In genomic region chr4:89641367-89641687, GRCh38 we compare ENCODE assay signal across 13 cellular contexts.
DNase-seq lines count a peak whose midpoint lies in the region; ATAC-seq and TF ChIP-seq lines count a peak whose summit lies in the region.
"Had no signal": no experiment of that assay in that cellular context is flagged by ENCODE, and none has a peak within 500 bp of the region (broad histone marks: within the 10 kb centered on the region; RNA-seq: fewer than 3 reads in every experiment).

No MANE protein-coding gene starts in this region.

- BruUV-seq in Caco-2 (replicated peaks; lab: Mats Ljungman, UMichigan) (no TSS peak), Panc1 (replicated peaks; lab: Mats Ljungman, UMichigan) (no TSS peak)

- no peaks in the 10 kb centered on the region for H3K79me2 ChIP-seq in fibroblast of lung (ENCODE audit: control insufficient read depth, insufficient read depth, low read length)

- H3K9me3 ChIP-seq in Caco-2, result no peaks in the 10 kb centered on the region
- H3K9me3 ChIP-seq in Panc1 (ENCODE audit: control insufficient read depth, insufficient read depth, low read depth, low read length), result no peaks in the 10 kb centered on the region
- no peaks in the 10 kb centered on the region for H3K9me3 ChIP-seq in fibroblast of lung (ENCODE audit: control insufficient read depth, insufficient read depth, low read depth, low read length)
- H3K9me3 ChIP-seq: BLaER1 treated with 17β-estradiol and CSF1 and Interleukin-3, amounts not matched to agents 10 nM and 100 nM; gastrocnemius medialis had no signal

- CTCF ChIA-PET in Caco-2 (lab: Charles Lee), result interaction anchor here (0.8 to 1.5 kb wide), 13 partner anchors 16 to 477 kb away, joined by 3 to 12 read pairs (median 4); no protein-coding TSS in a partner anchor
- CTCF ChIA-PET in Panc1 (lab: Charles Lee), result no interaction called here
- CTCF ChIA-PET in activated CD4-positive, alpha-beta memory T cell treated with anti-CD3 and anti-CD28 coated beads, Interleukin-2, amount 10 ng/mL, durations not matched to agents 7 days and 5 days (lab: Charles Lee), result interaction anchor here (0.6 to 1.4 kb wide), 3 partner anchors 22 to 518 kb away, joined by 3 to 4 read pairs (median 3); no protein-coding TSS in a partner anchor

- in situ Hi-C loops in Panc1 (cut with HindIII; ENCODE audit: low pct_unique_long_range_greater_than_20kb, low sequenced_read_pairs), result no loop called here

- peak overlapping the region; percentile 17 for H2AFZ ChIP-seq in fibroblast of lung (ENCODE audit: low read length)

- DNase-seq in Caco-2 (no peak), Panc1 (ENCODE audit: low read depth, low spot score) (no peak), fibroblast of lung (ENCODE audit: low read depth in 2 of 2) (no peak), osteocyte (ENCODE audit: extremely low spot score, unreplicated experiment) (no peak), T-helper 9 cell (no peak)
- DNase-seq in activated CD4-positive, alpha-beta memory T cell treated with anti-CD3 and anti-CD28 coated beads, Interleukin-2, amount 10 ng/mL, durations not matched to agents 7 days and 5 days, result no peak
- DNase-seq: activated naive CD8-positive, alpha-beta T cell treated with anti-CD3 and anti-CD28 coated beads, Interleukin-2, amount 10 ng/mL, durations not matched to agents 7 days and 5 days; gastrocnemius medialis; NCI-H1436 treated with DMSO at 0.1 percent for 48 hours; NCI-H446; stimulated activated naive CD8-positive, alpha-beta T cell treated with anti-CD3 and anti-CD28 coated beads, Interleukin-15, amount 100 ng/mL, for 72 hours had no signal

- H4K20me1 ChIP-seq in fibroblast of lung (ENCODE audit: control insufficient read depth, extremely low read depth, insufficient read depth, low read length), result no peaks in the 10 kb centered on the region
- H4K20me1 ChIP-seq: BLaER1 treated with 17β-estradiol and CSF1 and Interleukin-3, amounts not matched to agents 10 nM and 100 nM had no signal

- H3K4me1 ChIP-seq in Caco-2, result peaks cover 7% of the 10 kb centered on the region; the same call in 1 of the 2 replicates
- no peaks in the 10 kb centered on the region for H3K4me1 ChIP-seq in Panc1 (ENCODE audit: control insufficient read depth, insufficient read depth, low read length)
- H3K4me1 ChIP-seq in fibroblast of lung (ENCODE audit: control insufficient read depth, extremely low read depth, insufficient read depth, low read length), result no peaks in the 10 kb centered on the region
- H3K4me1 ChIP-seq: BLaER1 treated with 17β-estradiol and CSF1 and Interleukin-3, amounts not matched to agents 10 nM and 100 nM; gastrocnemius medialis had no signal

- H3K4me2 ChIP-seq in fibroblast of lung (ENCODE audit: extremely low read depth, insufficient read depth, low read length), result peak overlapping the region; percentile 17
- H3K4me2 ChIP-seq: BLaER1 treated with 17β-estradiol and CSF1 and Interleukin-3, amounts not matched to agents 10 nM and 100 nM had no signal

- ATAC-seq in Panc1, result no peak
- no peak for ATAC-seq in HG03175 (IDR thresholded peaks at IDR 0.05; ENCODE audit: unreplicated experiment)
- ATAC-seq: gastrocnemius medialis; stimulated activated naive CD8-positive, alpha-beta T cell treated with anti-CD3 and anti-CD28 coated beads, Interleukin-15, amount 100 ng/mL, for 72 hours had no signal

- H3K9me3 Mint-ChIP-seq in Caco-2 (ENCODE audit: unreplicated experiment) (no peaks in the 10 kb centered on the region), osteocyte (ENCODE audit: unreplicated experiment) (no peaks in the 10 kb centered on the region)
- H3K9me3 Mint-ChIP-seq in activated CD4-positive, alpha-beta memory T cell treated with anti-CD3 and anti-CD28 coated beads, Interleukin-2, amount 10 ng/mL, durations not matched to agents 7 days and 5 days, result no peaks in the 10 kb centered on the region
- H3K9me3 Mint-ChIP-seq: activated naive CD8-positive, alpha-beta T cell treated with anti-CD3 and anti-CD28 coated beads, Interleukin-2, amount 10 ng/mL, durations not matched to agents 7 days and 5 days; stimulated activated naive CD8-positive, alpha-beta T cell treated with anti-CD3 and anti-CD28 coated beads, Interleukin-15, amount 100 ng/mL, for 72 hours had no signal

- no peaks in the 10 kb centered on the region for H3K27me3 Mint-ChIP-seq in Caco-2 (ENCODE audit: insufficient read depth, unreplicated experiment)
- peaks cover 26% of the 10 kb centered on the region for H3K27me3 Mint-ChIP-seq in osteocyte (ENCODE audit: unreplicated experiment)
- peaks cover 10% of the 10 kb centered on the region for H3K27me3 Mint-ChIP-seq in activated CD4-positive, alpha-beta memory T cell treated with anti-CD3 and anti-CD28 coated beads, Interleukin-2, amount 10 ng/mL, durations not matched to agents 7 days and 5 days
- H3K27me3 Mint-ChIP-seq: stimulated activated naive CD8-positive, alpha-beta T cell treated with anti-CD3 and anti-CD28 coated beads, Interleukin-15, amount 100 ng/mL, for 72 hours had no signal

- no peaks in the 10 kb centered on the region for H3K36me3 ChIP-seq in Caco-2 (ENCODE audit: control insufficient read depth, insufficient read depth, low read length)
- H3K36me3 ChIP-seq in Panc1 (ENCODE audit: control insufficient read depth, insufficient read depth, low read length), result no peaks in the 10 kb centered on the region
- no peaks in the 10 kb centered on the region for H3K36me3 ChIP-seq in fibroblast of lung (ENCODE audit: control insufficient read depth, insufficient read depth, low read length)
- H3K36me3 ChIP-seq: BLaER1 treated with 17β-estradiol and CSF1 and Interleukin-3, amounts not matched to agents 10 nM and 100 nM; gastrocnemius medialis had no signal

- POLR2A ChIA-PET in Caco-2 (lab: Charles Lee), result interaction anchor here (0.8 kb wide), 1 partner anchor 54 kb away, joined by 3 read pairs; no protein-coding TSS in a partner anchor
- POLR2A ChIA-PET in Panc1 (lab: Charles Lee), result no interaction called here
- POLR2A ChIA-PET in activated CD4-positive, alpha-beta memory T cell treated with anti-CD3 and anti-CD28 coated beads, Interleukin-2, amount 10 ng/mL, durations not matched to agents 7 days and 5 days (lab: Charles Lee), result no interaction called here

- H3K36me3 Mint-ChIP-seq in Caco-2 (ENCODE audit: insufficient read depth, unreplicated experiment) (peaks cover 6% of the 10 kb centered on the region), osteocyte (ENCODE audit: unreplicated experiment) (no peaks in the 10 kb centered on the region)
- H3K36me3 Mint-ChIP-seq in activated CD4-positive, alpha-beta memory T cell treated with anti-CD3 and anti-CD28 coated beads, Interleukin-2, amount 10 ng/mL, durations not matched to agents 7 days and 5 days (ENCODE audit: low read depth), result no peaks in the 10 kb centered on the region
- H3K36me3 Mint-ChIP-seq: activated naive CD8-positive, alpha-beta T cell treated with anti-CD3 and anti-CD28 coated beads, Interleukin-2, amount 10 ng/mL, durations not matched to agents 7 days and 5 days had no signal

- TF ChIP-seq CTCF in Caco-2 (IDR thresholded peaks at IDR 0.05; ENCODE audit: insufficient read depth in 1 of 2, low read depth in 1 of 2, low read length in 1 of 2, severe bottlenecking in 1 of 2, unreplicated experiment in 1 of 2) (no peak), Panc1 (IDR thresholded peaks at IDR 0.05) (peak; percentile 20), fibroblast of lung (conservative IDR thresholded peaks at IDR 0.05 in 1 of 2, IDR thresholded peaks at IDR 0.05 in 1 of 2; ENCODE audit: low read depth in 1 of 2, low read length in 2 of 2) (no peak), osteocyte (IDR thresholded peaks at IDR 0.05) (peak; percentile 31)

- peak overlapping the region; percentile 75 for H3K4me3 Mint-ChIP-seq in Caco-2 (ENCODE audit: unreplicated experiment)
- H3K4me3 Mint-ChIP-seq in osteocyte (ENCODE audit: unreplicated experiment), result no peak overlapping the region
- no peak overlapping the region for H3K4me3 Mint-ChIP-seq in activated CD4-positive, alpha-beta memory T cell treated with anti-CD3 and anti-CD28 coated beads, Interleukin-2, amount 10 ng/mL, durations not matched to agents 7 days and 5 days
- H3K4me3 Mint-ChIP-seq: stimulated activated naive CD8-positive, alpha-beta T cell treated with anti-CD3 and anti-CD28 coated beads, Interleukin-15, amount 100 ng/mL, for 72 hours had no signal

- H3K27ac ChIP-seq in Panc1 (ENCODE audit: low read length) (no peak overlapping the region), fibroblast of lung (ENCODE audit: insufficient read depth, low read length) (no peak overlapping the region)
- H3K27ac ChIP-seq: BLaER1 treated with 17β-estradiol and CSF1 and Interleukin-3, amounts not matched to agents 10 nM and 100 nM; gastrocnemius medialis had no signal

- H3K27ac Mint-ChIP-seq in Caco-2 (ENCODE audit: unreplicated experiment) (peak overlapping the region; percentile 95), osteocyte (ENCODE audit: unreplicated experiment) (no peak overlapping the region)
- H3K27ac Mint-ChIP-seq in activated CD4-positive, alpha-beta memory T cell treated with anti-CD3 and anti-CD28 coated beads, Interleukin-2, amount 10 ng/mL, durations not matched to agents 7 days and 5 days, result no peak overlapping the region
- H3K27ac Mint-ChIP-seq: activated naive CD8-positive, alpha-beta T cell treated with anti-CD3 and anti-CD28 coated beads, Interleukin-2, amount 10 ng/mL, durations not matched to agents 7 days and 5 days; stimulated activated naive CD8-positive, alpha-beta T cell treated with anti-CD3 and anti-CD28 coated beads, Interleukin-15, amount 100 ng/mL, for 72 hours had no signal

- H3K27me3 ChIP-seq in Caco-2 (replicated peaks; ENCODE audit: control insufficient read depth, insufficient read depth, low read length), result no peaks in the 10 kb centered on the region
- H3K27me3 ChIP-seq in Panc1 (ENCODE audit: control insufficient read depth, insufficient read depth, low read length), result no peaks in the 10 kb centered on the region
- H3K27me3 ChIP-seq in fibroblast of lung (ENCODE audit: control insufficient read depth, insufficient read depth, low read length), result no peaks in the 10 kb centered on the region
- H3K27me3 ChIP-seq: BLaER1 treated with 17β-estradiol and CSF1 and Interleukin-3, amounts not matched to agents 10 nM and 100 nM; gastrocnemius medialis had no signal

- H3K9ac ChIP-seq in fibroblast of lung (ENCODE audit: insufficient read depth, low read length), result no peak overlapping the region
- H3K9ac ChIP-seq: BLaER1 treated with 17β-estradiol and CSF1 and Interleukin-3, amounts not matched to agents 10 nM and 100 nM had no signal

- H3K4me1 Mint-ChIP-seq in Caco-2 (ENCODE audit: low read depth, unreplicated experiment) (no peaks in the 10 kb centered on the region), osteocyte (ENCODE audit: unreplicated experiment) (peaks cover 2% of the 10 kb centered on the region)
- no peaks in the 10 kb centered on the region for H3K4me1 Mint-ChIP-seq in activated CD4-positive, alpha-beta memory T cell treated with anti-CD3 and anti-CD28 coated beads, Interleukin-2, amount 10 ng/mL, durations not matched to agents 7 days and 5 days
- H3K4me1 Mint-ChIP-seq: activated naive CD8-positive, alpha-beta T cell treated with anti-CD3 and anti-CD28 coated beads, Interleukin-2, amount 10 ng/mL, durations not matched to agents 7 days and 5 days; stimulated activated naive CD8-positive, alpha-beta T cell treated with anti-CD3 and anti-CD28 coated beads, Interleukin-15, amount 100 ng/mL, for 72 hours had no signal

- intact Hi-C loops in Caco-2 (cut with micrococcal nuclease; ENCODE audit: unreplicated experiment) (loop anchor here (1.0 to 10.0 kb wide), 3 partner anchors 51 to 257 kb away; partner anchors contain the start of gene SNCA), Panc1 (cut with micrococcal nuclease; ENCODE audit: unreplicated experiment) (no loop called here)

- H3K4me3 ChIP-seq in Caco-2 (ENCODE audit: low read depth, low read length) (peak overlapping the region; percentile 8; the same call in 1 of the 2 replicates), Panc1 (ENCODE audit: low read depth in 2 of 2, low read length in 2 of 2) (peak overlapping the region in 1 of 2 experiments; percentile 3; a peak in 1 of 4 replicates), fibroblast of lung (replicated peaks in 1 of 4; ENCODE audit: control extremely low read depth in 1 of 4, insufficient read depth in 1 of 4, low read depth in 3 of 4, low read length in 4 of 4) (peak overlapping the region in 2 of 4 experiments; percentile 12 to 29)
- H3K4me3 ChIP-seq: BLaER1 treated with 17β-estradiol and CSF1 and Interleukin-3, amounts not matched to agents 10 nM and 100 nM; gastrocnemius medialis had no signal

Comparison
In these comparisons a context has a peak if more than half of its experiments do, and no peak if none do; other contexts are left out.
1. CTCF ChIP-seq: peak in Panc1 (single experiment) and osteocyte (single experiment); none in Caco-2 (0 of 2) and fibroblast of lung (0 of 2).